8 cellular contexts compared by ENCODE assay signal in genomic region chr12:51246254-51246853, GRCh38. TPM values are rescaled to one million over a fixed set of nuclear protein-coding genes. Genes with fewer than 3 reads are reported as not detected.
DNase-seq lines count a peak whose midpoint lies in the region; ATAC-seq and TF ChIP-seq lines count a peak whose summit lies in the region.

No MANE protein-coding gene starts in this region.

- H4K20me1 ChIP-seq in neural progenitor cell (ENCODE audit: low read depth): no peaks in the 10 kb centered on the region

- no peak overlapping the region for H2AFZ ChIP-seq in neural progenitor cell (replicated peaks)

- no peak overlapping the region for H3K4me3 Mint-ChIP-seq in neural progenitor cell

- no peaks in the 10 kb centered on the region for H3K9me3 Mint-ChIP-seq in neural progenitor cell

- peaks cover 14% of the 10 kb centered on the region for H3K4me1 Mint-ChIP-seq in neural progenitor cell

- no peaks in the 10 kb centered on the region for H3K27me3 ChIP-seq in neural progenitor cell

- peaks cover 11% of the 10 kb centered on the region for H3K4me1 ChIP-seq in neural progenitor cell

- H3K4me3 ChIP-seq in neural progenitor cell: no peak overlapping the region

- no peak overlapping the region for H3K4me2 ChIP-seq in neural progenitor cell

- peaks cover under 1% of the 10 kb centered on the region for H3K36me3 ChIP-seq in neural progenitor cell

- TF ChIP-seq CTCF in neural progenitor cell (IDR thresholded peaks at IDR 0.05): no peak

- ATAC-seq in GM21576 (IDR thresholded peaks at IDR 0.05; ENCODE audit: unreplicated experiment): no peak
- ATAC-seq in HG02852 (IDR thresholded peaks at IDR 0.05; ENCODE audit: unreplicated experiment): no peak

- no peaks in the 10 kb centered on the region for H3K9me3 ChIP-seq in neural progenitor cell (ENCODE audit: low read depth)

- peak; percentile 50 for DNase-seq in stimulated activated CD4-positive, alpha-beta T cell treated with anti-CD3 and anti-CD28 coated beads, Interleukin-15, amount 100 ng/mL, for 24 hours
- no peak for DNase-seq in stimulated activated CD4-positive, alpha-beta T cell treated with anti-CD3 and anti-CD28 coated beads, Interleukin-12 subunit alpha, Interleukin-12 subunit beta, amount 100 ng/mL, for 4 hours
- DNase-seq in SKM-1 (lab: John Stamatoyannopoulos, UW; ENCODE audit: unreplicated experiment) (peak; percentile 52), epithelial cell of prostate (ENCODE audit: low read depth, low spot score) (no peak), neural progenitor cell (ENCODE audit: low spot score) (no peak), HuH-7 (ENCODE audit: low spot score) (no peak)

- peak overlapping the region; percentile 20 for H3K27ac ChIP-seq in epithelial cell of prostate
- no peak overlapping the region for H3K27ac ChIP-seq in neural progenitor cell

- H3K36me3 Mint-ChIP-seq in neural progenitor cell: peaks cover 12% of the 10 kb centered on the region

- H3K27me3 Mint-ChIP-seq in neural progenitor cell (ENCODE audit: insufficient read depth, low read depth): peaks cover 4% of the 10 kb centered on the region

- peak overlapping the region; percentile 14 for H3K27ac Mint-ChIP-seq in neural progenitor cell

- no peaks in the 10 kb centered on the region for H3K79me2 ChIP-seq in neural progenitor cell (ENCODE audit: low read depth)

- peaks cover 5% of the 10 kb centered on the region for H3F3A ChIP-seq in neural progenitor cell (ENCODE audit: low read depth)

- H3K9ac ChIP-seq in neural progenitor cell: no peak overlapping the region

RNA-seq across cellular contexts. Expression of gene DAZAP2, which starts 7.7 kb away (rescaled TPM):
- 48.4 and 51.6 TPM in 2 replicates for total RNA-seq in neural progenitor cell (ENCODE audit: low replicate concordance)

RNA-seq across cellular contexts. Expression of gene SMAGP, which starts 23.9 kb away (rescaled TPM):
- 19.0 and 24.3 TPM in 2 replicates for total RNA-seq in neural progenitor cell (ENCODE audit: low replicate concordance)

RNA-seq across cellular contexts. Expression of gene POU6F1, which starts 28.5 kb away (rescaled TPM):
- 1.6 TPM in 2 replicates for total RNA-seq in neural progenitor cell (ENCODE audit: low replicate concordance)

Comparison
In these comparisons a context has a peak if more than half of its experiments do, and no peak if none do; other contexts are left out.
1. DNase-seq: peak in stimulated activated CD4-positive, alpha-beta T cell treated with anti-CD3 and anti-CD28 coated beads, Interleukin-15, amount 100 ng/mL, for 24 hours (single experiment) and SKM-1 (single experiment); none in stimulated activated CD4-positive, alpha-beta T cell treated with anti-CD3 and anti-CD28 coated beads, Interleukin-12 subunit alpha, Interleukin-12 subunit beta, amount 100 ng/mL, for 4 hours (single experiment), epithelial cell of prostate (single experiment), neural progenitor cell (single experiment) and HuH-7 (single experiment).